19 cellular contexts compared by ENCODE assay signal in genomic region chr20:44234566-44235317, GRCh38. TPM values are rescaled to one million over a fixed set of nuclear protein-coding genes. Genes with fewer than 3 reads are reported as not detected.
DNase-seq lines count a peak whose midpoint lies in the region; ATAC-seq, FAIRE-seq and TF ChIP-seq lines count a peak whose summit lies in the region.
"Had no signal": no experiment of that assay in that cellular context is flagged by ENCODE, and none has a peak within 500 bp of the region (broad histone marks: within the 10 kb centered on the region; RNA-seq: fewer than 3 reads in every experiment).

No MANE protein-coding gene starts in this region.

- 88% methylated on average over 14 of the region's 14 CpGs; no CpG with 5 or more reads in 1 of the 2 experiments for WGBS in H1 (ENCODE audit: extremely low coverage in 1 of 2, insufficient coverage in 1 of 2, insufficient read length in 1 of 2, insufficient replicate concordance in 2 of 2, low coverage in 1 of 2, low lambda C conversion rate in 2 of 2, missing lambda C conversion rate in 1 of 2), 2 experiments

- H3K4me1 Mint-ChIP-seq in GM23338 (peaks cover 17% of the 10 kb centered on the region), mesothelial cell of epicardium (no peaks in the 10 kb centered on the region)
- no peaks in the 10 kb centered on the region for H3K4me1 Mint-ChIP-seq in CD8-positive, alpha-beta memory T cell

- H3K27me3 ChIP-seq in GM23338 (ENCODE audit: insufficient read depth) (no peaks in the 10 kb centered on the region), PC-9 (ENCODE audit: insufficient read depth, low read depth) (peaks cover 6% of the 10 kb centered on the region; the same call in 1 of the 2 replicates), H1 (replicated peaks in 1 of 4; ENCODE audit: control insufficient read depth in 3 of 4, extremely low read depth in 1 of 4, insufficient read depth in 3 of 4, low read length in 3 of 4) (no peaks in the 10 kb centered on the region)
- no peaks in the 10 kb centered on the region for H3K27me3 ChIP-seq in CD8-positive, alpha-beta memory T cell (ENCODE audit: insufficient read depth, low read length, poor library complexity, severe bottlenecking)
- H3K27me3 ChIP-seq: Peyer's patch had no signal

- H3K4me2 ChIP-seq in GM23338 (no peak overlapping the region), PC-9 (peak overlapping the region; percentile 30), H1 (ENCODE audit: insufficient read depth in 1 of 2, low read depth in 2 of 2, low read length in 2 of 2) (no peak overlapping the region)

- no peaks in the 10 kb centered on the region for H3K79me1 ChIP-seq in H1 (ENCODE audit: low read depth, low read length)

- intact Hi-C loops in PC-9 (cut with micrococcal nuclease; ENCODE audit: unreplicated experiment) = no loop called here

- H3K4ac ChIP-seq in H1 (replicated peaks; ENCODE audit: insufficient read length, low read depth, low read length) = no peak overlapping the region

- H2AK5ac ChIP-seq in H1 (ENCODE audit: low read depth, low read length) = no peak overlapping the region

- no peak for TF ChIP-seq CTCF in AG10803 (conservative IDR thresholded peaks at IDR 0.05; ENCODE audit: low read length)
- no peak for TF ChIP-seq CTCF in GM23338 (conservative IDR thresholded peaks at IDR 0.05; ENCODE audit: low read depth in 2 of 2)
- no peak for TF ChIP-seq CTCF in PC-9 (conservative IDR thresholded peaks at IDR 0.05)
- no peak for TF ChIP-seq CTCF in H1 (IDR thresholded peaks at IDR 0.05; ENCODE audit: control extremely low read depth in 1 of 3, insufficient read depth in 1 of 3, low read depth in 1 of 3, low read length in 3 of 3)
- TF ChIP-seq CTCF in mesothelial cell of epicardium (IDR thresholded peaks at IDR 0.05; ENCODE audit: unreplicated experiment) = no peak

- no TSS peak for BruUV-seq in PC-9 (replicated peaks; lab: Mats Ljungman, UMichigan)

- no peaks in the 10 kb centered on the region for H3F3A ChIP-seq in GM23338 (replicated peaks; ENCODE audit: low read depth)
- no peaks in the 10 kb centered on the region; the same call in 1 of the 2 replicates for H3F3A ChIP-seq in PC-9 (ENCODE audit: insufficient read depth, low read depth)

- ATAC-seq in GM23338 = no peak
- ATAC-seq in GM19035 (IDR thresholded peaks at IDR 0.05; ENCODE audit: unreplicated experiment) = no peak

- TF ChIP-seq POLR2A in H1 (IDR thresholded peaks at IDR 0.05; ENCODE audit: control extremely low read depth in 1 of 2, low read depth in 2 of 2, low read length in 2 of 2) = no peak

- no peak overlapping the region for H3K14ac ChIP-seq in H1 (ENCODE audit: insufficient read length)

- no peak overlapping the region for H3K4me3 ChIP-seq in AG10803 (ENCODE audit: low read length)
- H3K4me3 ChIP-seq in GM23338 = no peak overlapping the region
- H3K4me3 ChIP-seq in PC-9 = no peak overlapping the region
- H3K4me3 ChIP-seq in H1 (ENCODE audit: extremely low read depth in 1 of 4, insufficient read depth in 2 of 4, low read depth in 3 of 4, low read length in 4 of 4) = no peak overlapping the region
- no peak overlapping the region for H3K4me3 ChIP-seq in CD8-positive, alpha-beta memory T cell (ENCODE audit: low read length)
- H3K4me3 ChIP-seq: Peyer's patch had no signal

- TF ChIP-seq RAD21 in H1 (IDR thresholded peaks at IDR 0.05 in 1 of 2, conservative IDR thresholded peaks at IDR 0.05 in 1 of 2; ENCODE audit: low read depth in 2 of 2, low read length in 2 of 2) = no peak

- H3K9me2 ChIP-seq in GM23338 (ENCODE audit: insufficient read depth) (no peaks in the 10 kb centered on the region; the same call in 1 of the 2 replicates), PC-9 (ENCODE audit: insufficient read depth) (no peaks in the 10 kb centered on the region)

- H2BK20ac ChIP-seq in H1 (ENCODE audit: low read length) = no peak overlapping the region

- peaks cover 10% of the 10 kb centered on the region for H3K4me1 ChIP-seq in GM23338 (ENCODE audit: insufficient read depth)
- H3K4me1 ChIP-seq in PC-9 (replicated peaks; ENCODE audit: insufficient read depth) = no peaks in the 10 kb centered on the region
- H3K4me1 ChIP-seq in H1 (replicated peaks in 1 of 4; ENCODE audit: control insufficient read depth in 3 of 4, insufficient read depth in 4 of 4, low read length in 3 of 4) = peaks cover 0 to 6% (median 0%) of the 10 kb centered on the region in 4 experiments; a peak in 3 of 7 replicates
- no peaks in the 10 kb centered on the region for H3K4me1 ChIP-seq in CD8-positive, alpha-beta memory T cell (ENCODE audit: insufficient read depth, low read length)
- H3K4me1 ChIP-seq: Peyer's patch had no signal

- no peak overlapping the region for H3K9ac ChIP-seq in H1 (replicated peaks in 1 of 4; ENCODE audit: extremely low read depth in 1 of 4, low read depth in 3 of 4, low read length in 3 of 4)

- peak overlapping the region; percentile 32; the same call in 1 of the 2 replicates for H3K18ac ChIP-seq in H1 (ENCODE audit: extremely low read depth, low read length)

- POLR2A ChIA-PET in PC-9 (lab: Charles Lee; ENCODE audit: unreplicated experiment) = no interaction called here
- POLR2A ChIA-PET in H1 (lab: Charles Lee; ENCODE audit: partially characterized antibody) = interaction anchor here (2.0 to 2.1 kb wide), 2 partner anchors 13 to 76 kb away, joined by 4 to 9 read pairs; partner anchors contain the start of genes FITM2 and GDAP1L1
- POLR2A ChIA-PET in CD8-positive, alpha-beta memory T cell (lab: Charles Lee) = no interaction called here

- peak overlapping the region; percentile 54 for H3K27ac Mint-ChIP-seq in GM23338
- peak overlapping the region in 1 of 8 donors; percentile 3 for H3K27ac Mint-ChIP-seq in CD8-positive, alpha-beta memory T cell
- H3K27ac Mint-ChIP-seq in mesothelial cell of epicardium = no peak overlapping the region

- no peaks in the 10 kb centered on the region for H3K79me2 ChIP-seq in GM23338 (replicated peaks; ENCODE audit: insufficient read depth)
- no peaks in the 10 kb centered on the region for H3K79me2 ChIP-seq in PC-9 (ENCODE audit: low read depth)
- no peaks in the 10 kb centered on the region for H3K79me2 ChIP-seq in H1 (ENCODE audit: control insufficient read depth in 1 of 2, insufficient read depth in 2 of 2, low read length in 2 of 2)

- H3K36me3 Mint-ChIP-seq in GM23338 (ENCODE audit: low read depth) (no peaks in the 10 kb centered on the region; the same call in 2 of the 3 replicates), mesothelial cell of epicardium (no peaks in the 10 kb centered on the region)
- H3K36me3 Mint-ChIP-seq in CD8-positive, alpha-beta memory T cell = peaks cover 0 to 4% (median 0%) of the 10 kb centered on the region in 3 donors

- no peak for TF ChIP-seq EP300 in H1 (IDR thresholded peaks at IDR 0.05; ENCODE audit: borderline replicate concordance in 1 of 2, low read depth in 2 of 2, low read length in 2 of 2)

- FAIRE-seq in H1 (lab: Jason Lieb, UNC) = no peak

- H4K20me1 ChIP-seq in GM23338 (replicated peaks; ENCODE audit: insufficient read depth) = no peaks in the 10 kb centered on the region
- H4K20me1 ChIP-seq in PC-9 (ENCODE audit: insufficient read depth) = no peaks in the 10 kb centered on the region; the same call in 1 of the 2 replicates
- no peaks in the 10 kb centered on the region for H4K20me1 ChIP-seq in H1 (replicated peaks in 1 of 2; ENCODE audit: control insufficient read depth in 1 of 2, insufficient read depth in 2 of 2, low read length in 2 of 2)

- H2BK15ac ChIP-seq in H1 (ENCODE audit: low read length) = no peak overlapping the region

- H3K36me3 ChIP-seq in GM23338 (ENCODE audit: insufficient read depth) (no peaks in the 10 kb centered on the region), PC-9 (ENCODE audit: low read depth) (no peaks in the 10 kb centered on the region), H1 (ENCODE audit: control insufficient read depth in 2 of 4, insufficient read depth in 4 of 4, low read length in 3 of 4) (no peaks in the 10 kb centered on the region)
- H3K36me3 ChIP-seq in CD8-positive, alpha-beta memory T cell (ENCODE audit: insufficient read depth, low read length) = no peaks in the 10 kb centered on the region
- H3K36me3 ChIP-seq: Peyer's patch had no signal

- no peak overlapping the region for H2BK120ac ChIP-seq in H1 (replicated peaks; ENCODE audit: low read depth, low read length)

- no peak overlapping the region for H3K23ac ChIP-seq in H1 (ENCODE audit: insufficient read length)

- H3K9me3 ChIP-seq in PC-9 (ENCODE audit: insufficient read depth, low read depth) (no peaks in the 10 kb centered on the region), H1 (ENCODE audit: insufficient read depth in 2 of 2, low read depth in 1 of 2, low read length in 1 of 2) (peaks cover 0 to 3% of the 10 kb centered on the region in 2 experiments; a peak in 1 of 4 replicates)
- H3K9me3 ChIP-seq in CD8-positive, alpha-beta memory T cell (ENCODE audit: low read length) = no peaks in the 10 kb centered on the region
- H3K9me3 ChIP-seq: Peyer's patch had no signal

- DNase-seq in AG10803 (ENCODE audit: low read depth) (peak; percentile 2), GM23338 (ENCODE audit: low spot score) (no peak), PC-9 (no peak), H1 (ENCODE audit: low read depth in 1 of 2, low spot score in 2 of 2) (no peak), mesothelial cell of epicardium (ENCODE audit: low spot score in 2 of 2, unreplicated experiment in 2 of 2) (no peak)
- DNase-seq in CD8-positive, alpha-beta memory T cell = no peak
- DNase-seq: AML-193, DMS79 treated with DMSO at 0.1 percent for 48 hours, HCEC 1CT, KG1, NCI-H1417, NCI-H187, NCI-H226, NCI-H524, NCI-H82, Peyer's patch, Right ventricle myocardium superior had no signal

- H4K91ac ChIP-seq in H1 (replicated peaks; ENCODE audit: insufficient read length, low read length) = peak overlapping the region; percentile 85

- no peak overlapping the region for H4K8ac ChIP-seq in H1 (ENCODE audit: extremely low read depth, insufficient read depth, low read length)

- CTCF ChIA-PET in PC-9 (lab: Charles Lee) (no interaction called here), H1 (lab: Charles Lee; ENCODE audit: partially characterized antibody) (interaction anchor here (0.6 to 4.0 kb wide), 9 partner anchors 11 to 420 kb away, joined by 3 to 26 read pairs (median 4); partner anchors contain the start of gene GDAP1L1)
- CTCF ChIA-PET in CD8-positive, alpha-beta memory T cell (lab: Charles Lee) = no interaction called here

- peak overlapping the region; percentile 76; the same call in 1 of the 2 replicates for H2AFZ ChIP-seq in GM23338
- peak overlapping the region; percentile 44; the same call in 1 of the 2 replicates for H2AFZ ChIP-seq in PC-9
- H2AFZ ChIP-seq in H1 (ENCODE audit: low read length) = no peak overlapping the region; the same call in 1 of the 2 replicates

- H3K56ac ChIP-seq in H1 (replicated peaks; ENCODE audit: insufficient read length, low read depth, low read length) = no peak overlapping the region

- H4K5ac ChIP-seq in H1 (ENCODE audit: insufficient read length, low read depth, low read length) = peak overlapping the region; percentile 19

- H2BK5ac ChIP-seq in H1 (ENCODE audit: low read depth, low read length) = no peak overlapping the region

- H3K23me2 ChIP-seq in H1 (ENCODE audit: low read depth, low read length) = no peaks in the 10 kb centered on the region

- H2BK12ac ChIP-seq in H1 (ENCODE audit: low read depth, low read length) = no peak overlapping the region

- H3K27ac ChIP-seq in GM23338 (ENCODE audit: low read depth) (0 out of 2 replicates have a peak overlapping the region, but pooled peaks have one; percentile 20), PC-9 (no peak overlapping the region), H1 (ENCODE audit: low read depth, low read length) (no peak overlapping the region)
- H3K27ac ChIP-seq in CD8-positive, alpha-beta memory T cell (ENCODE audit: low read depth, low read length) = no peak overlapping the region
- H3K27ac ChIP-seq: C4-2B, Peyer's patch had no signal

- H3K9me3 Mint-ChIP-seq in GM23338 (peaks cover 3% of the 10 kb centered on the region; the same call in 2 of the 3 replicates), mesothelial cell of epicardium (no peaks in the 10 kb centered on the region)
- H3K9me3 Mint-ChIP-seq in CD8-positive, alpha-beta memory T cell = no peaks in the 10 kb centered on the region

- H3K4me3 Mint-ChIP-seq in GM23338 (no peak overlapping the region; the same call in 2 of the 3 replicates), mesothelial cell of epicardium (no peak overlapping the region)
- no peak overlapping the region for H3K4me3 Mint-ChIP-seq in CD8-positive, alpha-beta memory T cell

- H3K27me3 Mint-ChIP-seq in GM23338 (ENCODE audit: insufficient read depth, low read depth, poor library complexity) = peaks cover 8% of the 10 kb centered on the region
- no peaks in the 10 kb centered on the region for H3K27me3 Mint-ChIP-seq in CD8-positive, alpha-beta memory T cell
- H3K27me3 Mint-ChIP-seq in mesothelial cell of epicardium (ENCODE audit: low read depth) = peaks cover 1% of the 10 kb centered on the region

RNA-seq across cellular contexts. Expression of gene GDAP1L1, which starts 12.4 kb away (rescaled TPM):
- 6.9 and 11.2 TPM in 2 replicates for total RNA-seq in GM23338 (2014; rRNA removed; shearing (Covaris generic))
- polyA plus RNA-seq in GM23338 (2016; fragmentation: Nextera tagmentation; extraction: Ambion mirVana) = 4.5 and 5.9 TPM in 2 replicates
- total RNA-seq in PC-9 (2021) = not detected in 2 replicates
- 8.5 and 9.8 TPM in 2 replicates for total RNA-seq in H1 (2021; fragmentation: NEBNext Ultra II Directional; extraction: Animal tissue kit (Norgen Biotek cat#: 25700))
- polyA plus RNA-seq in H1 (2011; rRNA removed) = 63.1 and 73.0 TPM in 2 replicates
- 35.7 TPM for polyA plus RNA-seq in H1 (2011; cell fraction: cytosol; rRNA removed)
- polyA plus RNA-seq in H1 (2011; cell fraction: nucleus; rRNA removed) = 31.2 TPM
- polyA plus RNA-seq in H1 (2012, experiment 1 of 2) = 10.6 to 23.5 TPM (median 20.3 TPM) in 4 replicates
- polyA plus RNA-seq in H1 (2012, experiment 2 of 2) = 11.6 TPM
- polyA plus RNA-seq in H1 (2013, experiment 1 of 2) = 5.8 TPM
- 5.9 TPM for polyA plus RNA-seq in H1 (2013, experiment 2 of 2)
- polyA minus RNA-seq in H1 (2011; rRNA and poly(A)+ RNA removed) = 9.1 and 13.0 TPM in 2 replicates
- polyA minus RNA-seq in H1 (2011; cell fraction: cytosol; rRNA and poly(A)+ RNA removed) = 8.4 TPM
- polyA minus RNA-seq in H1 (2011; cell fraction: nucleus; rRNA and poly(A)+ RNA removed) = 8.1 TPM
- not detected for total RNA-seq in CD8-positive, alpha-beta memory T cell
- polyA plus RNA-seq in CD8-positive, alpha-beta memory T cell = not detected
- total RNA-seq in mesothelial cell of epicardium = 0.16 to 0.54 TPM (median 0.40 TPM) in 3 replicates
- total RNA-seq: Right ventricle myocardium superior had no signal

RNA-seq across cellular contexts. Expression of gene OSER1, which starts 24.2 kb away (rescaled TPM):
- total RNA-seq in GM23338 (2014; rRNA removed; shearing (Covaris generic)) = 31.1 and 32.4 TPM in 2 replicates
- polyA plus RNA-seq in GM23338 (2016; fragmentation: Nextera tagmentation; extraction: Ambion mirVana) (22.1 and 25.2 TPM in 2 replicates), H1 (2011; rRNA removed) (13.9 and 24.5 TPM in 2 replicates)
- total RNA-seq in PC-9 (2021) (113 and 136 TPM in 2 replicates), mesothelial cell of epicardium (31.3 to 31.7 TPM (median 31.5 TPM) in 3 replicates)
- 31.6 and 31.8 TPM in 2 replicates for total RNA-seq in H1 (2021; fragmentation: NEBNext Ultra II Directional; extraction: Animal tissue kit (Norgen Biotek cat#: 25700))
- 24.7 TPM for polyA plus RNA-seq in H1 (2011; cell fraction: cytosol; rRNA removed)
- polyA plus RNA-seq in H1 (2011; cell fraction: nucleus; rRNA removed) = 18.7 TPM
- polyA plus RNA-seq in H1 (2012, experiment 1 of 2) = 25.9 to 30.5 TPM (median 28.5 TPM) in 4 replicates
- 12.5 TPM for polyA plus RNA-seq in H1 (2012, experiment 2 of 2)
- 19.9 TPM for polyA plus RNA-seq in H1 (2013, experiment 1 of 2)
- polyA plus RNA-seq in H1 (2013, experiment 2 of 2) = 18.5 TPM
- polyA minus RNA-seq in H1 (2011; rRNA and poly(A)+ RNA removed) = 45.8 and 49.1 TPM in 2 replicates
- polyA minus RNA-seq in H1 (2011; cell fraction: cytosol; rRNA and poly(A)+ RNA removed) = 18.6 TPM
- 16.0 TPM for polyA minus RNA-seq in H1 (2011; cell fraction: nucleus; rRNA and poly(A)+ RNA removed)
- 10 to 100 TPM; 24.8 to 25.7 TPM for total RNA-seq in CD8-positive, alpha-beta memory T cell
- 35.1 TPM for polyA plus RNA-seq in CD8-positive, alpha-beta memory T cell

RNA-seq across cellular contexts. Expression of gene JPH2, which starts 47.8 kb away (rescaled TPM):
- total RNA-seq in GM23338 (2014; rRNA removed; shearing (Covaris generic)) = 0.78 and 1.1 TPM in 2 replicates
- 0.16 and 0.43 TPM in 2 replicates for polyA plus RNA-seq in GM23338 (2016; fragmentation: Nextera tagmentation; extraction: Ambion mirVana)
- 41.1 and 58.8 TPM in 2 replicates for total RNA-seq in PC-9 (2021)
- 1.3 and 1.5 TPM in 2 replicates for total RNA-seq in H1 (2021; fragmentation: NEBNext Ultra II Directional; extraction: Animal tissue kit (Norgen Biotek cat#: 25700))
- 0.59 and 0.83 TPM in 2 replicates for polyA plus RNA-seq in H1 (2011; rRNA removed)
- 0.85 TPM for polyA plus RNA-seq in H1 (2011; cell fraction: cytosol; rRNA removed)
- 1.3 TPM for polyA plus RNA-seq in H1 (2011; cell fraction: nucleus; rRNA removed)
- polyA plus RNA-seq in H1 (2012, experiment 1 of 2) = 0.54 to 1.0 TPM (median 0.76 TPM) in 4 replicates
- 0.39 TPM for polyA plus RNA-seq in H1 (2012, experiment 2 of 2)
- 0.43 TPM for polyA plus RNA-seq in H1 (2013, experiment 1 of 2)
- polyA plus RNA-seq in H1 (2013, experiment 2 of 2) = 0.39 TPM
- polyA minus RNA-seq in H1 (2011; rRNA and poly(A)+ RNA removed) = 0.83 and 0.91 TPM in 2 replicates
- 1.0 TPM for polyA minus RNA-seq in H1 (2011; cell fraction: cytosol; rRNA and poly(A)+ RNA removed)
- polyA minus RNA-seq in H1 (2011; cell fraction: nucleus; rRNA and poly(A)+ RNA removed) = 1.6 TPM
- total RNA-seq in CD8-positive, alpha-beta memory T cell = not detected
- not detected for polyA plus RNA-seq in CD8-positive, alpha-beta memory T cell
- 3.4 to 4.2 TPM (median 3.5 TPM) in 3 replicates for total RNA-seq in mesothelial cell of epicardium
